Comparison of ENCODE assay signal across 9 cellular contexts in genomic region chr2:36403675-36404230, GRCh38. TPM values are rescaled to one million over a fixed set of nuclear protein-coding genes. Genes with fewer than 3 reads are reported as not detected.
DNase-seq lines count a peak whose midpoint lies in the region; ATAC-seq and TF ChIP-seq lines count a peak whose summit lies in the region.
"Had no signal": no experiment of that assay in that cellular context is flagged by ENCODE, and none has a peak within 500 bp of the region (broad histone marks: within the 10 kb centered on the region; RNA-seq: fewer than 3 reads in every experiment).

No MANE protein-coding gene starts in this region.

- POLR2A ChIA-PET in PC-3 (lab: Charles Lee; ENCODE audit: unreplicated experiment) = interaction anchor here (0.5 to 0.7 kb wide), 3 partner anchors 34 to 43 kb away, joined by 4 to 14 read pairs (median 6); no protein-coding TSS in a partner anchor

- H3K27ac ChIP-seq in PC-3 (ENCODE audit: low read length) (peak overlapping the region; percentile 97), uterus (no peak overlapping the region)

- TF ChIP-seq CTCF in PC-3 (conservative IDR thresholded peaks at IDR 0.05; ENCODE audit: low read depth, low read length) (no peak), uterus (IDR thresholded peaks at IDR 0.05) (no peak)

- H2AFZ ChIP-seq in PC-3 (ENCODE audit: low read length) = no peak overlapping the region

- no TSS peak for BruUV-seq in PC-3 (replicated peaks; lab: Mats Ljungman, UMichigan)

- H3K4me1 ChIP-seq in PC-3 (ENCODE audit: insufficient read depth, low read length) (peaks cover 38% of the 10 kb centered on the region), uterus (no peaks in the 10 kb centered on the region)

- H3K4me3 ChIP-seq in PC-3 (ENCODE audit: low read length) (peak overlapping the region; percentile 54), uterus (no peak overlapping the region)
- H3K4me3 ChIP-seq: heart left ventricle had no signal

- TF ChIP-seq POLR2A in uterus (IDR thresholded peaks at IDR 0.05) = no peak

- H3K27me3 ChIP-seq in PC-3 (ENCODE audit: low read length) = no peaks in the 10 kb centered on the region
- H3K27me3 ChIP-seq in uterus = no peaks in the 10 kb centered on the region
- H3K27me3 ChIP-seq: heart left ventricle had no signal

- H3K36me3 ChIP-seq in PC-3 (ENCODE audit: low read depth, low read length) (peaks cover 13% of the 10 kb centered on the region; the same call in 1 of the 2 replicates), uterus (no peaks in the 10 kb centered on the region)

- no peaks in the 10 kb centered on the region for H3K9me2 ChIP-seq in PC-3 (replicated peaks; ENCODE audit: low read length)

- H3F3A ChIP-seq in PC-3 (ENCODE audit: low read length, unreplicated experiment) = peaks cover 3% of the 10 kb centered on the region

- H3K79me2 ChIP-seq in PC-3 (ENCODE audit: low read length) = peaks cover 93% of the 10 kb centered on the region

- ATAC-seq in HG02610 (IDR thresholded peaks at IDR 0.05; ENCODE audit: unreplicated experiment) (peak; percentile 68), PC-3 (peak; percentile 90), HG03045 (IDR thresholded peaks at IDR 0.05; ENCODE audit: unreplicated experiment) (no peak)

- intact Hi-C loops in PC-3 (cut with micrococcal nuclease) (loop anchor here (2.0 kb wide), 1 partner anchor 27 kb away; no protein-coding TSS in a partner anchor), uterus (cut with DNase I; ENCODE audit: low total_unique reads) (no loop called here)

- H4K20me1 ChIP-seq in PC-3 (ENCODE audit: low read length) = no peaks in the 10 kb centered on the region

- DNase-seq in GM04503 (ENCODE audit: low read depth) (peak; percentile 76), PC-3 (peak; percentile 99), hepatic stellate cell (ENCODE audit: low spot score) (peak; percentile 20), C1 segment of cervical spinal cord (lab: John Stamatoyannopoulos, UW) (no peak), uterus (no peak), retina (no peak)
- DNase-seq: heart left ventricle had no signal

- H3K9me3 ChIP-seq in PC-3 (ENCODE audit: low read length) (no peaks in the 10 kb centered on the region), uterus (no peaks in the 10 kb centered on the region)
- H3K9me3 ChIP-seq: heart left ventricle had no signal

- peak overlapping the region; percentile 75 for H3K9ac ChIP-seq in PC-3 (ENCODE audit: low read length)

- H3K4me2 ChIP-seq in PC-3 (ENCODE audit: low read length) = peak overlapping the region; percentile 83

- CTCF ChIA-PET in PC-3 (lab: Charles Lee) = no interaction called here

RNA-seq across cellular contexts. Expression of gene CRIM1, which starts 48.2 kb away (rescaled TPM):
- total RNA-seq in PC-3 (2014; rRNA removed) (70.7 and 85.7 TPM in 2 replicates), uterus (100 to 1,000 TPM in 1 of 4 donors, 10 to 100 TPM in 3; 51.2 to 168 (median 66.6) TPM)

Comparison
In these comparisons a context has a peak if more than half of its experiments do, and no peak if none do; other contexts are left out.
1. DNase-seq: peak in GM04503 (single experiment), PC-3 (single experiment) and hepatic stellate cell (single experiment); none in C1 segment of cervical spinal cord (0 of 14), uterus (0 of 2) and retina (single experiment).